ENCODE assay signal across 1 cellular context in genomic region chr7:146247991-146248390, GRCh38.
TF ChIP-seq lines count a peak whose summit lies in the region.

No MANE protein-coding gene starts in this region.

TF ChIP-seq in H1, 55 proteins besides CTCF, POLR2A, EP300 and RAD21:
- peak; percentile 66; the same call in 1 of the 2 replicates for TF ChIP-seq CREB1 (IDR thresholded peaks at IDR 0.05)
TF ChIP-seq in H1: peak in this region for 1; not testable (repeated sequence) for 54.
